Comparison of ENCODE assay signal across 1 cellular context in genomic region chr6:136173519-136174507, GRCh38.
TF ChIP-seq lines count a peak whose summit lies in the region.

No MANE protein-coding gene starts in this region.

TF ChIP-seq in IMR-90, 13 proteins besides CTCF, POLR2A, EP300 and RAD21 (continued from another document):
- TF ChIP-seq BHLHE40 (IDR thresholded peaks at IDR 0.05; ENCODE audit: low read depth, low read length) = peak; percentile 13; the same call in 1 of the 2 replicates
- peak; percentile 84 for TF ChIP-seq MAFK (IDR thresholded peaks at IDR 0.05; ENCODE audit: low read depth, low read length)
- peak; percentile 57; the same call in 1 of the 2 replicates for TF ChIP-seq CEBPB (IDR thresholded peaks at IDR 0.05; ENCODE audit: low read depth, low read length)
